8 cellular contexts compared by ENCODE assay signal in the genomic region with DNA sequence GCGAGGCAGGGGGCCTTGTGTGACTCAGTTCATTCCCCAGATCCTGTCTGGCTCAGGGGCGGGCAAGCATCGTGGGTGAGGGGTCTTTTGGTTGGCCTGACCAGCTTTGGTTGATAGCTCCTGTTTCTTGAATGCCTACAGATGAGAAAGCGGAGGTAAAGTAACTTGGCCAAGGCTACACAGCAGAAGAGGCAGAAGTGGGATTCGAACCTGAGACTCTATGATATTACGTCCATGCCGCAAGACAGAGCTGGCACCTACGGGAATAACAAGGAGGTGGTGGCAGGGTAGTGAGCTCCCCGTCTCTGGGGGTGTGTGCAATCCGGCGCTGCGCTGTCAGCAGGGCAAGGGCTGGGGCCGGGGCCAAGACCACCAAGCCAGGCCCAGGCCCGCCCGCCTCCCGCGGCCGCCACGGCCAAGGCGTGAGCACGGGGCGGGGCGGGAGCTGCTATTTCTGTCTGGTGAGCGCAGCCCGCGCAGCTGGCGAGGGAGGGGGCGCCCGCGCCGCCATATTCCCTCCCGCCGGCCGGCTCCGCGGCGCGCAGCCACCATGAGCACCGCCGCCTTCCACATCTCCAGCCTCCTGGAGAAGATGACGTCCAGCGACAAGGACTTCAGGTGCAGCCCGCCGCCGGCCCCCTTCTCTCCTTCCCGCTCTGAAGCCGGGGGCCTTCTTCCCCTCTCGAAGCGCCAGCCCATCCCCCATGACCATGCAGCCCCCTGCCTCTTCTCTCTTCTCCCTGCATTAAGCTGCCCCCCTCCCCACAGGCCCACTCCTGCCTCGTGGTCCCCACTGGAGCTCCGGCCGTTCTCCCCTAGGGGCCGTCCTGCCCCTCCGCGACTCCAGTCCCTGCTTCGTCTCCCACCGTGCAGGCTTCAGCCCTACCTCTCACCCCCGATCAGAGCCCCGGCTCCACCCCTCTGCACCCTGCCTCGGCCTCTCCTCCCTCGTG. TPM values are rescaled to one million over a fixed set of nuclear protein-coding genes. Genes with fewer than 3 reads are reported as not detected.
A peak's percentile ranks its signal among the peaks of the same experiment; 100 is the strongest.
DNase-seq lines count a peak whose midpoint lies in the region; ATAC-seq and TF ChIP-seq lines count a peak whose summit lies in the region.

A gene (plus strand): TSS at position 510 of the 953 bp plus-strand sequence. CDS start 41 bp downstream, at position 551.

- DNase-seq in CD8-positive, alpha-beta T cell, result peak in 5 of 7 experiments; percentile 15 to 60 (median 41)
- DNase-seq in LHCN-M2 (ENCODE audit: low read depth), result peak; percentile 12
- peak; percentile 41 for DNase-seq in activated CD4-positive, alpha-beta T cell treated with anti-CD3 and anti-CD28 coated beads for 48 hours
- peak; percentile 66 for DNase-seq in ecto neural progenitor cell (ENCODE audit: low spot score)
- DNase-seq in lower leg skin (ENCODE audit: low spot score in 2 of 2), result no peak
- peak; percentile 47 for DNase-seq in stimulated activated CD8-positive, alpha-beta memory T cell treated with anti-CD3 and anti-CD28 coated beads, Interleukin-4, amount 100 ng/mL, for 48 hours
- no peak for DNase-seq in Kasumi-1 (lab: John Stamatoyannopoulos, UW)

- no peaks in the 10 kb centered on the region for H3K27me3 ChIP-seq in CD8-positive, alpha-beta T cell (ENCODE audit: insufficient read depth, low read length)

- H3K27ac ChIP-seq in CD8-positive, alpha-beta T cell (ENCODE audit: low read depth, low read length), result no peak within 1 kb of the TSS

- ATAC-seq in CD8-positive, alpha-beta T cell, result peak; percentile 86
- ATAC-seq in HG02970 (IDR thresholded peaks at IDR 0.05; ENCODE audit: low FRiP score, unreplicated experiment), result no peak

- peaks cover 6% of the 10 kb centered on the region for H3K4me1 ChIP-seq in CD8-positive, alpha-beta T cell (ENCODE audit: insufficient read depth, low read length)

- H3K27me3 Mint-ChIP-seq in CD8-positive, alpha-beta T cell (ENCODE audit: low read depth), result peaks cover 3% of the 10 kb centered on the region

- no peaks in the 10 kb centered on the region for H3K36me3 Mint-ChIP-seq in CD8-positive, alpha-beta T cell

- no peaks in the 10 kb centered on the region for H3K9me3 Mint-ChIP-seq in CD8-positive, alpha-beta T cell

- H3K9me3 ChIP-seq in CD8-positive, alpha-beta T cell (ENCODE audit: low read length), result no peaks in the 10 kb centered on the region

- peak within 1 kb of the TSS; percentile 67 for H3K4me3 ChIP-seq in CD8-positive, alpha-beta T cell (ENCODE audit: low read depth, low read length)
- peak within 1 kb of the TSS; percentile 31 for H3K4me3 ChIP-seq in lower leg skin (ENCODE audit: low read depth, poor library complexity, severe bottlenecking)

- CTCF ChIA-PET in CD8-positive, alpha-beta T cell (lab: Charles Lee), result interaction anchor here (1.1 to 3.1 kb wide), 4 partner anchors 9 to 46 kb away, joined by 4 to 12 read pairs (median 7); no protein-coding TSS in a partner anchor

- peak within 1 kb of the TSS; percentile 87 for H3K4me3 Mint-ChIP-seq in CD8-positive, alpha-beta T cell

- WGBS in lower leg skin, 2 donors, result 10 to 15% methylated on average over 27 to 52 of the region's 61 CpGs

- intact Hi-C loops in CD8-positive, alpha-beta T cell (cut with DNase I, micrococcal nuclease), result loop anchor here in 1 of 2 experiments (1.0 kb wide), 2 partner anchors 14 to 45 kb away; a partner anchor contains a TSS
- intact Hi-C loops in lower leg skin (cut with DNase I; ENCODE audit: low total_unique reads), result no loop called here

- H3K4me1 Mint-ChIP-seq in CD8-positive, alpha-beta T cell (ENCODE audit: low read depth), result peaks cover 16% of the 10 kb centered on the region

- POLR2A ChIA-PET in CD8-positive, alpha-beta T cell (lab: Charles Lee), result interaction anchor here (0.6 to 3.1 kb wide), 6 partner anchors 12 to 197 kb away, joined by 3 to 16 read pairs (median 3); a partner anchor contains a TSS

- no peak for TF ChIP-seq CTCF in CD8-positive, alpha-beta T cell (IDR thresholded peaks at IDR 0.05)
- no peak for TF ChIP-seq CTCF in lower leg skin (IDR thresholded peaks at IDR 0.05)

- TF ChIP-seq POLR2A in lower leg skin (IDR thresholded peaks at IDR 0.05), result no peak

- no peaks in the 10 kb centered on the region for H3K36me3 ChIP-seq in CD8-positive, alpha-beta T cell (ENCODE audit: insufficient read depth, low read length)

- peak within 1 kb of the TSS; percentile 32 for H3K27ac Mint-ChIP-seq in CD8-positive, alpha-beta T cell

RNA-seq across cellular contexts. Expression of the gene that starts here (rescaled TPM):
- 1 to 10 TPM in 1 of 2 experiments, under 1 TPM in 1; 0.92 to 1.1 TPM for total RNA-seq in CD8-positive, alpha-beta T cell
- total RNA-seq in LHCN-M2 (2014; rRNA removed) (0.90 and 2.1 TPM in 2 replicates), lower leg skin (1 to 10 TPM in 3 of 4 donors, under 1 TPM in 1; 0.63 to 4.2 (median 2.8) TPM)
- 1.6 TPM for polyA plus RNA-seq in LHCN-M2 (2012)

Comparison
In these comparisons a context has a peak if more than half of its experiments do, and no peak if none do; other contexts are left out.
1. DNase-seq: peak in CD8-positive, alpha-beta T cell (5 of 7), LHCN-M2 (single experiment), activated CD4-positive, alpha-beta T cell treated with anti-CD3 and anti-CD28 coated beads for 48 hours (single experiment), ecto neural progenitor cell (single experiment) and stimulated activated CD8-positive, alpha-beta memory T cell treated with anti-CD3 and anti-CD28 coated beads, Interleukin-4, amount 100 ng/mL, for 48 hours (single experiment); none in lower leg skin (0 of 2) and Kasumi-1 (0 of 2).